Comparison of ENCODE assay signal across 8 cellular contexts in genomic region chr10:22606164-22606614, GRCh38.
A peak's percentile ranks its signal among the peaks of the same experiment; 100 is the strongest.
DNase-seq lines count a peak whose midpoint lies in the region; ATAC-seq lines count a peak whose summit lies in the region.

No MANE protein-coding gene starts in this region.

- H3K9me3 Mint-ChIP-seq in activated naive CD8-positive, alpha-beta T cell treated with anti-CD3 and anti-CD28 coated beads for 36 hours = peaks cover 5% of the 10 kb centered on the region

- H3K36me3 Mint-ChIP-seq in activated naive CD8-positive, alpha-beta T cell treated with anti-CD3 and anti-CD28 coated beads for 36 hours = peaks cover 65% of the 10 kb centered on the region

- DNase-seq in SIG-M5 treated with dmso at 0.1 percent for 504 hours (lab: John Stamatoyannopoulos, UW; ENCODE audit: unreplicated experiment) = peak; percentile 24
- DNase-seq in SIG-M5 (lab: John Stamatoyannopoulos, UW) = no peak
- peak; percentile 88 for DNase-seq in KBM-7
- peak; percentile 29 for DNase-seq in activated naive CD8-positive, alpha-beta T cell treated with anti-CD3 and anti-CD28 coated beads for 36 hours
- peak; percentile 45 for DNase-seq in mucosa of gallbladder (ENCODE audit: low spot score)
- DNase-seq in middle frontal gyrus (ENCODE audit: extremely low spot score, low spot score) = no peak
- DNase-seq in DMS53 treated with DMSO at 0.1 percent for 48 hours (lab: John Stamatoyannopoulos, UW; ENCODE audit: unreplicated experiment) = no peak

- H3K27me3 Mint-ChIP-seq in activated naive CD8-positive, alpha-beta T cell treated with anti-CD3 and anti-CD28 coated beads for 36 hours = no peaks in the 10 kb centered on the region

- H3K27ac Mint-ChIP-seq in activated naive CD8-positive, alpha-beta T cell treated with anti-CD3 and anti-CD28 coated beads for 36 hours = peak overlapping the region; percentile 81

- H3K4me3 Mint-ChIP-seq in activated naive CD8-positive, alpha-beta T cell treated with anti-CD3 and anti-CD28 coated beads for 36 hours = no peak overlapping the region

- in situ Hi-C loops in KBM-7 (cut with MboI; ENCODE audit: low pct_unique_long_range_greater_than_20kb, low sequenced_read_pairs) = no loop called here

- H3K4me1 Mint-ChIP-seq in activated naive CD8-positive, alpha-beta T cell treated with anti-CD3 and anti-CD28 coated beads for 36 hours = peaks cover 73% of the 10 kb centered on the region

- peak; percentile 86 for ATAC-seq in GM21737 (IDR thresholded peaks at IDR 0.05; ENCODE audit: unreplicated experiment)

Comparison
In these comparisons a context has a peak if more than half of its experiments do, and no peak if none do; other contexts are left out.
1. DNase-seq: peak in SIG-M5 treated with dmso at 0.1 percent for 504 hours (single experiment), KBM-7 (single experiment), activated naive CD8-positive, alpha-beta T cell treated with anti-CD3 and anti-CD28 coated beads for 36 hours (single experiment) and mucosa of gallbladder (single experiment); none in SIG-M5 (single experiment), middle frontal gyrus (single experiment) and DMS53 treated with DMSO at 0.1 percent for 48 hours (single experiment).